Comparison of ENCODE assay signal across 11 cellular contexts in the genomic region with DNA sequence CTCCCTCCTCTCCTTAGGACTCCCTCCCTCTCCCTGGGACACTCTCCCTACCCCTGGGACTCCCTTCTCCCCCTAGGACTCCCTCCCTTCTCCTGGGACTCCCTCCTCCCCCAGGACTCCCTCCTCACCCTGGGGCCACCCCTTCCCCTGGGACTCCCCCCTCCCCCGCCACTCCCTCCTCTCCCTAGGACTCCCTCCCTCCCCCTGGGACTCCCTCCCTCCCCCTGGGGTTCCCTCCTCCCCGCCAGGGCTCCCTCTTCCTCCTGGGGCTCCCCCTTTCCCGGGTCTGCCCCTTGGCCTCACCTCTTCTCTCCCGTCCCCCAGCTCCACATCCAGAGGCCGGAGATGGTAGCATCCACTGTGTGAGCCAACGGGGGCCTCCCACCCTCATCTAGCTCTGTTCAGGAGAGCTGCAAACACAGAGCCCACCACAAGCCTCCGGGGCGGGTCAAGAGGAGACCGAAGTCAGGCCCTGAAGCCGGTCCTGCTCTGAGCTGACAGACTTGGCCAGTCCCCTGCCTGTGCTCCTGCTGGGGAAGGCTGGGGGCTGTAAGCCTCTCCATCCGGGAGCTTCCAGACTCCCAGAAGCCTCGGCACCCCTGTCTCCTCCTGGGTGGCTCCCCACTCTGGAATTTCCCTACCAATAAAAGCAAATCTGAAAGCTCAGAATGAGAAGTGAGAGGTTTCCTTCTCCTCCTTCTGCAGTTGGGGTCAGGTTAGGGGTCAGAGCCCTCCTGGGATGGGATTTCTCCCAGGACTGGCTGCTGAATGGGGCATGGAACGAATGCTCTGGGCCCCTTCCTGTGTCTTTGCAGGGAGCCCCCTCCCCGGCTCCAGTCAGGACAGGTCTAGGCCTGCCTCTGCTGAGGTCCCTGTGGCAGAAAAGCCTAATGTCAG. TPM values are rescaled to one million over a fixed set of nuclear protein-coding genes. Genes with fewer than 3 reads are reported as not detected.
DNase-seq lines count a peak whose midpoint lies in the region; ATAC-seq, FAIRE-seq and TF ChIP-seq lines count a peak whose summit lies in the region.
"Had no signal": no experiment of that assay in that cellular context is flagged by ENCODE, and none has a peak within 500 bp of the region (broad histone marks: within the 10 kb centered on the region; RNA-seq: fewer than 3 reads in every experiment).

No MANE protein-coding gene starts in this region.

- H3K27me3 Mint-ChIP-seq in activated CD4-positive, alpha-beta memory T cell treated with anti-CD3 and anti-CD28 coated beads for 36 hours, result no peaks in the 10 kb centered on the region

- intact Hi-C loops in HepG2 (cut with micrococcal nuclease; ENCODE audit: unreplicated experiment) (no loop called here), right lobe of liver (cut with DNase I) (no loop called here)
- intact Hi-C loops in activated CD4-positive, alpha-beta memory T cell treated with anti-CD3 and anti-CD28 coated beads for 36 hours (cut with micrococcal nuclease), result no loop called here

- H3K4me2 ChIP-seq in HepG2 (ENCODE audit: low read depth, low read length), result no peak overlapping the region

- H3K27me3 ChIP-seq in HepG2 (ENCODE audit: control insufficient read depth in 1 of 2, insufficient read depth in 2 of 2, low read length in 2 of 2) (peaks cover 4 to 44% of the 10 kb centered on the region in 2 experiments; a peak in 4 of 5 replicates), right lobe of liver (no peaks in the 10 kb centered on the region)

- H3K4me3 ChIP-seq in HepG2 (replicated peaks in 1 of 3; ENCODE audit: insufficient read depth in 1 of 3, low read depth in 2 of 3, low read length in 3 of 3) (no peak overlapping the region), right lobe of liver (no peak overlapping the region)

- peaks cover 19% of the 10 kb centered on the region for H3K4me1 Mint-ChIP-seq in activated CD4-positive, alpha-beta memory T cell treated with anti-CD3 and anti-CD28 coated beads for 36 hours (ENCODE audit: low read depth)

- TF ChIP-seq POLR2A in HepG2 (IDR thresholded peaks at IDR 0.05; ENCODE audit: insufficient read depth in 1 of 2, low read depth in 2 of 2, low read length in 2 of 2), result no peak
- TF ChIP-seq POLR2A in right lobe of liver (IDR thresholded peaks at IDR 0.05), result no peak

- in situ Hi-C loops in HepG2 (cut with HindIII; ENCODE audit: extremely low pct_ligation_motif_present, low pct_unique_long_range_greater_than_20kb), result no loop called here

- TF ChIP-seq RAD21 in HepG2 (CRISPR knock-in tag; IDR thresholded peaks at IDR 0.05), result no peak

- whole genome bisulfite sequencing in HepG2 (ENCODE audit: low lambda C conversion rate), result 13% methylated on average over 8 of the region's 14 CpGs
- 39% methylated on average over 7 of the region's 14 CpGs for WGBS in right lobe of liver (ENCODE audit: insufficient coverage, low coverage, low lambda C conversion rate, missing lambda C conversion rate)

- no peaks in the 10 kb centered on the region for H3K9me3 Mint-ChIP-seq in activated CD4-positive, alpha-beta memory T cell treated with anti-CD3 and anti-CD28 coated beads for 36 hours

- POLR2A ChIA-PET in HepG2 (lab: Yijun Ruan, JAX), result interaction anchor here (0.6 kb wide), 1 partner anchor 76 kb away, joined by 3 read pairs; no protein-coding TSS in a partner anchor
- POLR2A ChIA-PET in activated CD4-positive, alpha-beta memory T cell treated with anti-CD3 and anti-CD28 coated beads for 36 hours (lab: Charles Lee), result no interaction called here

- H3K4me1 ChIP-seq in HepG2 (ENCODE audit: insufficient read depth, low read length) (peaks cover 15% of the 10 kb centered on the region), right lobe of liver (no peaks in the 10 kb centered on the region)

- H3K9me3 ChIP-seq in HepG2 (ENCODE audit: low read length) (no peaks in the 10 kb centered on the region), right lobe of liver (no peaks in the 10 kb centered on the region)

- TF ChIP-seq EP300 in HepG2 (IDR thresholded peaks at IDR 0.05; ENCODE audit: low read depth in 2 of 2, low read length in 2 of 2), result no peak
- no peak for TF ChIP-seq EP300 in HepG2 (CRISPR knock-in tag; IDR thresholded peaks at IDR 0.05; ENCODE audit: borderline replicate concordance)

- peaks cover 2% of the 10 kb centered on the region for H3K36me3 Mint-ChIP-seq in activated CD4-positive, alpha-beta memory T cell treated with anti-CD3 and anti-CD28 coated beads for 36 hours

- H2AFZ ChIP-seq in HepG2 (ENCODE audit: low read length), result no peak overlapping the region

- H3K79me2 ChIP-seq in HepG2 (ENCODE audit: insufficient read depth, low read length), result no peaks in the 10 kb centered on the region

- H3K9ac ChIP-seq in HepG2 (ENCODE audit: insufficient read depth, low read depth, low read length), result no peak overlapping the region

- no peak for DNase-seq in HepG2 (ENCODE audit: low spot score)
- no peak for DNase-seq in right lobe of liver
- DNase-seq in activated CD4-positive, alpha-beta memory T cell treated with anti-CD3 and anti-CD28 coated beads for 36 hours, result peak; percentile 41
- peak; percentile 2 for DNase-seq in iris pigment epithelial cell (ENCODE audit: low read depth)
- DNase-seq in activated effector memory CD4-positive, alpha-beta T cell treated with anti-CD3 and anti-CD28 coated beads, Interleukin-2, amount 50 U/mL, for 16 hours, result no peak
- DNase-seq in GOT3 (lab: John Stamatoyannopoulos, UW), result no peak
- no peak for DNase-seq in NCI-H2196 (lab: John Stamatoyannopoulos, UW; ENCODE audit: unreplicated experiment)
- DNase-seq: midbrain, NCI-H526 had no signal

- H3K27ac ChIP-seq in HepG2 (ENCODE audit: extremely low read length, insufficient read depth, low read length), result no peak overlapping the region
- no peak overlapping the region for H3K27ac ChIP-seq in right lobe of liver
- H3K27ac ChIP-seq: C4-2B had no signal

- no peak for FAIRE-seq in HepG2 (lab: Jason Lieb, UNC)

- H3K27ac Mint-ChIP-seq in activated CD4-positive, alpha-beta memory T cell treated with anti-CD3 and anti-CD28 coated beads for 36 hours, result no peak overlapping the region

- peak overlapping the region; percentile 8 for H3K4me3 Mint-ChIP-seq in activated CD4-positive, alpha-beta memory T cell treated with anti-CD3 and anti-CD28 coated beads for 36 hours

- peak; percentile 13; the same call in 1 of the 3 replicates for ATAC-seq in HepG2
- no peak for ATAC-seq in right lobe of liver
- ATAC-seq in HG02981 (IDR thresholded peaks at IDR 0.05; ENCODE audit: unreplicated experiment), result no peak

- no peaks in the 10 kb centered on the region for H4K20me1 ChIP-seq in HepG2 (ENCODE audit: insufficient read depth, low read length)

- no TSS peak for BruUV-seq in HepG2 (replicated peaks; lab: Mats Ljungman, UMichigan)

- CTCF ChIA-PET in HepG2 (lab: Yijun Ruan, JAX; ENCODE audit: low intra/inter-chr PET ratio, low total read pairs), result no interaction called here
- CTCF ChIA-PET in activated CD4-positive, alpha-beta memory T cell treated with anti-CD3 and anti-CD28 coated beads for 36 hours (lab: Charles Lee), result interaction anchor here (1.1 to 1.7 kb wide), 2 partner anchors 40 to 53 kb away, joined by 4 to 6 read pairs; no protein-coding TSS in a partner anchor

- TF ChIP-seq CTCF in HepG2 (CRISPR knock-in tag; IDR thresholded peaks at IDR 0.05) (no peak), right lobe of liver (IDR thresholded peaks at IDR 0.05) (no peak)

- no peaks in the 10 kb centered on the region for H3K36me3 ChIP-seq in HepG2 (replicated peaks in 1 of 2; ENCODE audit: control insufficient read depth in 1 of 2, insufficient read depth in 2 of 2, low read length in 2 of 2)
- no peaks in the 10 kb centered on the region for H3K36me3 ChIP-seq in right lobe of liver

RNA-seq across cellular contexts. Expression of gene MUC17, which starts 1.4 kb away (rescaled TPM):
- total RNA-seq in HepG2 (2016; rRNA removed; fragmentation: Illumina TruSeq; extraction: Trizol) (not detected in 2 replicates), right lobe of liver (not detected)
- total RNA-seq in HepG2 (2016; cell fraction: cytosol; rRNA removed; fragmentation: Illumina TruSeq; extraction: Trizol; ENCODE audit: low read depth), result not detected in 2 replicates
- total RNA-seq in HepG2 (2016; cell fraction: insoluble cytoplasmic fraction; rRNA removed; fragmentation: Illumina TruSeq; extraction: Trizol), result not detected in 2 replicates
- total RNA-seq in HepG2 (2016; cell fraction: membrane; rRNA removed; fragmentation: Illumina TruSeq; extraction: Trizol), result not detected in 2 replicates
- not detected in 2 replicates for total RNA-seq in HepG2 (2016; cell fraction: nucleus; rRNA removed; fragmentation: Illumina TruSeq; extraction: Trizol)
- polyA plus RNA-seq in HepG2 (2011; rRNA removed), result 0.01 TPM in 1 of 2 replicates, not detected in the other
- polyA plus RNA-seq in HepG2 (2011; cell fraction: cytosol; rRNA removed), result under 0.01 TPM in 1 of 2 replicates, not detected in the other
- 0.02 TPM in 1 of 2 replicates, not detected in the other for polyA plus RNA-seq in HepG2 (2011; cell fraction: nucleus; rRNA removed)
- not detected in 2 replicates for polyA plus RNA-seq in HepG2 (2012)
- polyA plus RNA-seq in HepG2 (2016; cell fraction: cytosol; fragmentation: Illumina TruSeq; extraction: Trizol; ENCODE audit: low read depth), result not detected in 2 replicates
- polyA plus RNA-seq in HepG2 (2016; cell fraction: insoluble cytoplasmic fraction; fragmentation: Illumina TruSeq; extraction: Trizol; ENCODE audit: low read depth), result not detected in 2 replicates
- not detected in 2 replicates for polyA plus RNA-seq in HepG2 (2016; cell fraction: membrane; fragmentation: Illumina TruSeq; extraction: Trizol; ENCODE audit: low read depth)
- not detected in 2 replicates for polyA plus RNA-seq in HepG2 (2016; cell fraction: nucleus; fragmentation: Illumina TruSeq; extraction: Trizol; ENCODE audit: insufficient read depth, low read depth)
- polyA minus RNA-seq in HepG2 (2011; rRNA and poly(A)+ RNA removed; ENCODE audit: low replicate concordance), result 0.09 TPM in 1 of 2 replicates, not detected in the other
- not detected in 2 replicates for polyA minus RNA-seq in HepG2 (2011; cell fraction: cytosol; rRNA and poly(A)+ RNA removed)
- not detected in 2 replicates for polyA minus RNA-seq in HepG2 (2011; cell fraction: nucleus; rRNA and poly(A)+ RNA removed)
- total RNA-seq in activated CD4-positive, alpha-beta memory T cell treated with anti-CD3 and anti-CD28 coated beads for 36 hours, result not detected

RNA-seq across cellular contexts. Expression of gene MUC12, which starts 49.2 kb away (rescaled TPM):
- total RNA-seq in HepG2 (2016; rRNA removed; fragmentation: Illumina TruSeq; extraction: Trizol) (not detected in 2 replicates), right lobe of liver (not detected)
- total RNA-seq in HepG2 (2016; cell fraction: cytosol; rRNA removed; fragmentation: Illumina TruSeq; extraction: Trizol; ENCODE audit: low read depth), result not detected in 2 replicates
- total RNA-seq in HepG2 (2016; cell fraction: insoluble cytoplasmic fraction; rRNA removed; fragmentation: Illumina TruSeq; extraction: Trizol), result not detected in 2 replicates
- 0.62 TPM in 1 of 2 replicates, not detected in the other for total RNA-seq in HepG2 (2016; cell fraction: membrane; rRNA removed; fragmentation: Illumina TruSeq; extraction: Trizol)
- total RNA-seq in HepG2 (2016; cell fraction: nucleus; rRNA removed; fragmentation: Illumina TruSeq; extraction: Trizol), result not detected in 2 replicates
- not detected in 2 replicates for polyA plus RNA-seq in HepG2 (2011; rRNA removed)
- not detected in 2 replicates for polyA plus RNA-seq in HepG2 (2011; cell fraction: cytosol; rRNA removed)
- 0.16 TPM in 1 of 2 replicates, not detected in the other for polyA plus RNA-seq in HepG2 (2011; cell fraction: nucleus; rRNA removed)
- polyA plus RNA-seq in HepG2 (2012), result 0.01 and 0.13 TPM in 2 replicates
- polyA plus RNA-seq in HepG2 (2016; cell fraction: cytosol; fragmentation: Illumina TruSeq; extraction: Trizol; ENCODE audit: low read depth), result not detected in 2 replicates
- not detected in 2 replicates for polyA plus RNA-seq in HepG2 (2016; cell fraction: insoluble cytoplasmic fraction; fragmentation: Illumina TruSeq; extraction: Trizol; ENCODE audit: low read depth)
- polyA plus RNA-seq in HepG2 (2016; cell fraction: membrane; fragmentation: Illumina TruSeq; extraction: Trizol; ENCODE audit: low read depth), result not detected in 2 replicates
- polyA plus RNA-seq in HepG2 (2016; cell fraction: nucleus; fragmentation: Illumina TruSeq; extraction: Trizol; ENCODE audit: insufficient read depth, low read depth), result 0.84 TPM in 1 of 2 replicates, not detected in the other
- polyA minus RNA-seq in HepG2 (2011; rRNA and poly(A)+ RNA removed; ENCODE audit: low replicate concordance), result not detected in 2 replicates
- polyA minus RNA-seq in HepG2 (2011; cell fraction: cytosol; rRNA and poly(A)+ RNA removed), result not detected in 2 replicates
- not detected in 2 replicates for polyA minus RNA-seq in HepG2 (2011; cell fraction: nucleus; rRNA and poly(A)+ RNA removed)
- total RNA-seq in activated CD4-positive, alpha-beta memory T cell treated with anti-CD3 and anti-CD28 coated beads for 36 hours, result 1 to 10 TPM in 1 of 2 experiments, under 1 TPM in 1; 0.48 to 1.0 TPM

Comparison
In these comparisons a context has a peak if more than half of its experiments do, and no peak if none do; other contexts are left out.
1. DNase-seq: peak in activated CD4-positive, alpha-beta memory T cell treated with anti-CD3 and anti-CD28 coated beads for 36 hours (single experiment) and iris pigment epithelial cell (single experiment); none in HepG2 (single experiment), right lobe of liver (0 of 3), activated effector memory CD4-positive, alpha-beta T cell treated with anti-CD3 and anti-CD28 coated beads, Interleukin-2, amount 50 U/mL, for 16 hours (single experiment), GOT3 (single experiment) and NCI-H2196 (single experiment).